8 cellular contexts compared by ENCODE assay signal in genomic region chr1:58545591-58546519, GRCh38. TPM values are rescaled to one million over a fixed set of nuclear protein-coding genes. Genes with fewer than 3 reads are reported as not detected.
DNase-seq lines count a peak whose midpoint lies in the region; ATAC-seq and TF ChIP-seq lines count a peak whose summit lies in the region.

No MANE protein-coding gene starts in this region.

- H3K79me2 ChIP-seq in parathyroid adenoma: no peaks in the 10 kb centered on the region

- TF ChIP-seq POLR2A in thyroid gland (IDR thresholded peaks at IDR 0.05): peak in 1 of 2 donors; percentile 26

- H3K4me3 Mint-ChIP-seq in activated naive CD8-positive, alpha-beta T cell treated with anti-CD3 and anti-CD28 coated beads, Interleukin-2, amount 50 U/mL, for 24 hours: peak overlapping the region; percentile 92

- no peaks in the 10 kb centered on the region for H3K36me3 Mint-ChIP-seq in activated naive CD8-positive, alpha-beta T cell treated with anti-CD3 and anti-CD28 coated beads, Interleukin-2, amount 50 U/mL, for 24 hours (ENCODE audit: low read depth)

- H3K9me3 ChIP-seq in MG63: no peaks in the 10 kb centered on the region
- H3K9me3 ChIP-seq in cardiac muscle cell (ENCODE audit: low read depth): no peaks in the 10 kb centered on the region
- no peaks in the 10 kb centered on the region for H3K9me3 ChIP-seq in parathyroid adenoma (ENCODE audit: control insufficient read depth, low read length)
- H3K9me3 ChIP-seq in thyroid gland: no peaks in the 10 kb centered on the region

- H3K4me1 ChIP-seq in cardiac muscle cell (ENCODE audit: low read depth) (peaks cover 2% of the 10 kb centered on the region), parathyroid adenoma (peaks cover 2% of the 10 kb centered on the region), thyroid gland (peaks cover 3 to 9% of the 10 kb centered on the region in 2 donors)

- WGBS in thyroid gland, 2 donors: 0 to 1% methylated on average over 30 to 32 of the region's 43 CpGs

- DNase-seq in G401 (ENCODE audit: low spot score) (peak; percentile 74), HCEC 1CT (peak; percentile 83), MG63 (peak; percentile 87), SW480 (ENCODE audit: low spot score) (peak; percentile 73), cardiac muscle cell (ENCODE audit: low read depth in 1 of 2, low spot score in 1 of 2) (peak; percentile 85 to 88), thyroid gland (peak; percentile 87 to 90)
- peak; percentile 75 for DNase-seq in activated naive CD8-positive, alpha-beta T cell treated with anti-CD3 and anti-CD28 coated beads, Interleukin-2, amount 50 U/mL, for 24 hours

- H3K36me3 ChIP-seq in MG63: no peaks in the 10 kb centered on the region
- no peaks in the 10 kb centered on the region for H3K36me3 ChIP-seq in cardiac muscle cell
- no peaks in the 10 kb centered on the region for H3K36me3 ChIP-seq in parathyroid adenoma (ENCODE audit: control insufficient read depth, insufficient read depth, low read length)
- H3K36me3 ChIP-seq in thyroid gland: no peaks in the 10 kb centered on the region

- peak overlapping the region; percentile 19 for H3K9ac ChIP-seq in parathyroid adenoma

- H3K27ac ChIP-seq in cardiac muscle cell: peak overlapping the region; percentile 98
- H3K27ac ChIP-seq in parathyroid adenoma: peak overlapping the region; percentile 97
- H3K27ac ChIP-seq in thyroid gland: peak overlapping the region; percentile 100

- H3K4me1 Mint-ChIP-seq in activated naive CD8-positive, alpha-beta T cell treated with anti-CD3 and anti-CD28 coated beads, Interleukin-2, amount 50 U/mL, for 24 hours: peaks cover 27% of the 10 kb centered on the region

- peak overlapping the region; percentile 76 for H3K4me3 ChIP-seq in MG63
- peak overlapping the region; percentile 48 for H3K4me3 ChIP-seq in cardiac muscle cell
- peak overlapping the region; percentile 77 for H3K4me3 ChIP-seq in parathyroid adenoma (ENCODE audit: low read depth, low read length)
- peak overlapping the region; percentile 19 to 73 (median 71) for H3K4me3 ChIP-seq in thyroid gland (replicated peaks in 1 of 3)

- peak overlapping the region; percentile 87 for H2AFZ ChIP-seq in parathyroid adenoma

- ATAC-seq in activated naive CD8-positive, alpha-beta T cell treated with anti-CD3 and anti-CD28 coated beads, Interleukin-2, amount 50 U/mL, for 24 hours: peak; percentile 69

- peak overlapping the region; percentile 96 for H3K27ac Mint-ChIP-seq in activated naive CD8-positive, alpha-beta T cell treated with anti-CD3 and anti-CD28 coated beads, Interleukin-2, amount 50 U/mL, for 24 hours

- no peak for TF ChIP-seq CTCF in cardiac muscle cell (IDR thresholded peaks at IDR 0.05; ENCODE audit: low read depth, low read length)
- TF ChIP-seq CTCF in parathyroid adenoma (IDR thresholded peaks at IDR 0.05): no peak
- TF ChIP-seq CTCF in thyroid gland (IDR thresholded peaks at IDR 0.05): no peak

- in situ Hi-C loops in G401 (cut with HindIII; ENCODE audit: low sequenced_read_pairs): no loop called here

- H3K4me2 ChIP-seq in parathyroid adenoma (ENCODE audit: low read length): peak overlapping the region; percentile 93

- intact Hi-C loops in thyroid gland (cut with DNase I): loop anchor here (5.0 to 10.0 kb wide), 2 partner anchors 34 to 109 kb away; no protein-coding TSS in a partner anchor

- H3K27me3 Mint-ChIP-seq in activated naive CD8-positive, alpha-beta T cell treated with anti-CD3 and anti-CD28 coated beads, Interleukin-2, amount 50 U/mL, for 24 hours: no peaks in the 10 kb centered on the region

- no peaks in the 10 kb centered on the region for H3K9me3 Mint-ChIP-seq in activated naive CD8-positive, alpha-beta T cell treated with anti-CD3 and anti-CD28 coated beads, Interleukin-2, amount 50 U/mL, for 24 hours

- H3K27me3 ChIP-seq in MG63: no peaks in the 10 kb centered on the region
- no peaks in the 10 kb centered on the region for H3K27me3 ChIP-seq in cardiac muscle cell
- H3K27me3 ChIP-seq in parathyroid adenoma (ENCODE audit: control insufficient read depth, insufficient read depth, low read length): no peaks in the 10 kb centered on the region
- H3K27me3 ChIP-seq in thyroid gland: no peaks in the 10 kb centered on the region

RNA-seq across cellular contexts. Expression of gene OMA1, which starts 0.7 kb away (rescaled TPM):
- 22.1 and 24.6 TPM in 2 replicates for total RNA-seq in G401 (2014; rRNA removed; shearing (Covaris generic))
- 24.3 and 58.4 TPM in 2 replicates for total RNA-seq in MG63 (2014; rRNA removed; shearing (Covaris generic); ENCODE audit: low replicate concordance)
- 11.8 and 13.2 TPM in 2 replicates for total RNA-seq in cardiac muscle cell
- 10.8 and 11.7 TPM in 2 replicates for polyA plus RNA-seq in cardiac muscle cell
- total RNA-seq in thyroid gland: 10 to 100 TPM; 50.6 to 67.6 (median 58.5) TPM

RNA-seq across cellular contexts. Expression of gene TACSTD2, which starts 31.2 kb away (rescaled TPM):
- not detected in 2 replicates for total RNA-seq in G401 (2014; rRNA removed; shearing (Covaris generic))
- total RNA-seq in MG63 (2014; rRNA removed; shearing (Covaris generic); ENCODE audit: low replicate concordance): not detected in 2 replicates
- not detected in 2 replicates for total RNA-seq in cardiac muscle cell
- 0.05 TPM in 1 of 2 replicates, not detected in the other for polyA plus RNA-seq in cardiac muscle cell
- 10 to 100 TPM in 1 of 4 donors, 1 to 10 TPM in 3; 5.7 to 13.0 (median 8.9) TPM for total RNA-seq in thyroid gland

Comparison
In these comparisons a context has a peak if more than half of its experiments do, and no peak if none do; other contexts are left out.
1. Peak in every context shown above with its lines: DNase-seq, ATAC-seq, H3K4me3 ChIP-seq and H3K27ac ChIP-seq.